19 cellular contexts compared by ENCODE assay signal in genomic region chr1:53722025-53722424, GRCh38. TPM values are rescaled to one million over a fixed set of nuclear protein-coding genes. Genes with fewer than 3 reads are reported as not detected.
DNase-seq lines count a peak whose midpoint lies in the region; ATAC-seq and TF ChIP-seq lines count a peak whose summit lies in the region.
"Had no signal": no experiment of that assay in that cellular context is flagged by ENCODE, and none has a peak within 500 bp of the region (broad histone marks: within the 10 kb centered on the region; RNA-seq: fewer than 3 reads in every experiment).

No MANE protein-coding gene starts in this region.

- H3K9me2 ChIP-seq in SK-N-SH = no peaks in the 10 kb centered on the region

- no peaks in the 10 kb centered on the region for H3K27me3 Mint-ChIP-seq in endothelial cell (ENCODE audit: unreplicated experiment)

- H3K9me3 Mint-ChIP-seq in endothelial cell (ENCODE audit: unreplicated experiment) = no peaks in the 10 kb centered on the region
- H3K9me3 Mint-ChIP-seq: CD14-positive monocyte; CD8-positive, alpha-beta T cell; H9 had no signal

- H3K4me3 ChIP-seq in SK-N-SH (ENCODE audit: low read depth in 2 of 2, low read length in 1 of 2) = no peak overlapping the region
- no peak overlapping the region for H3K4me3 ChIP-seq in cardiac fibroblast (replicated peaks in 1 of 2; ENCODE audit: low read depth in 2 of 2, low read length in 2 of 2)
- no peak overlapping the region for H3K4me3 ChIP-seq in fibroblast of mammary gland (ENCODE audit: control insufficient read depth, low read depth, low read length)
- no peak overlapping the region for H3K4me3 ChIP-seq in osteoblast (ENCODE audit: insufficient read depth, low read length)
- H3K4me3 ChIP-seq: A549, BLaER1, GM12878 had no signal

- no peak for DNase-seq in SK-N-SH
- peak; percentile 35 to 39 for DNase-seq in cardiac fibroblast (ENCODE audit: low read depth in 2 of 2)
- peak; percentile 55 for DNase-seq in fibroblast of mammary gland (ENCODE audit: low read depth)
- DNase-seq in osteoblast (ENCODE audit: insufficient read length, low spot score, missing footprints) = peak; percentile 31
- no peak for DNase-seq in midbrain (lab: John Stamatoyannopoulos, UW)
- DNase-seq in endothelial cell (ENCODE audit: low spot score) = no peak
- DNase-seq: Calu3; CD8-positive, alpha-beta T cell; DMS79 treated with DMSO at 0.1 percent for 48 hours; EL; H9 had no signal

- H3K27ac Mint-ChIP-seq in endothelial cell (ENCODE audit: unreplicated experiment) = no peak overlapping the region
- H3K27ac Mint-ChIP-seq: CD14-positive monocyte; CD8-positive, alpha-beta T cell; H9 had no signal

- H3K4me1 Mint-ChIP-seq in endothelial cell (ENCODE audit: unreplicated experiment) = no peaks in the 10 kb centered on the region
- H3K4me1 Mint-ChIP-seq: CD14-positive monocyte had no signal

- H3K9me3 ChIP-seq in SK-N-SH (no peaks in the 10 kb centered on the region), osteoblast (ENCODE audit: low read depth, low read length) (no peaks in the 10 kb centered on the region)
- H3K9me3 ChIP-seq: A549, BLaER1 had no signal

- POLR2A ChIA-PET in SK-N-SH (lab: Yijun Ruan, JAX) = no interaction called here

- H3K36me3 ChIP-seq in SK-N-SH (replicated peaks in 1 of 2; ENCODE audit: control insufficient read depth in 1 of 2, insufficient read depth in 2 of 2, low read length in 1 of 2) (no peaks in the 10 kb centered on the region), osteoblast (ENCODE audit: insufficient read depth, low read length) (no peaks in the 10 kb centered on the region)
- H3K36me3 ChIP-seq: BLaER1 had no signal

- TF ChIP-seq RAD21 in SK-N-SH (IDR thresholded peaks at IDR 0.05; ENCODE audit: low read length) = no peak

- no peaks in the 10 kb centered on the region; a peak in 1 of 4 replicates for H3K4me1 ChIP-seq in SK-N-SH (ENCODE audit: control insufficient read depth in 1 of 2, insufficient read depth in 2 of 2, low read depth in 1 of 2, low read length in 1 of 2)
- peaks cover 13% of the 10 kb centered on the region for H3K4me1 ChIP-seq in osteoblast (ENCODE audit: insufficient read depth, low read length)
- H3K4me1 ChIP-seq: A549, BLaER1 had no signal

- H3K4me3 Mint-ChIP-seq in endothelial cell (ENCODE audit: unreplicated experiment) = no peak overlapping the region
- H3K4me3 Mint-ChIP-seq: CD14-positive monocyte; CD8-positive, alpha-beta T cell; H9 had no signal

- no peak for TF ChIP-seq EP300 in SK-N-SH (IDR thresholded peaks at IDR 0.05; ENCODE audit: borderline replicate concordance in 1 of 2, low read depth in 1 of 2, low read length in 1 of 2)

- no peaks in the 10 kb centered on the region for H3F3A ChIP-seq in SK-N-SH (replicated peaks; ENCODE audit: insufficient read depth)

- WGBS in SK-N-SH (ENCODE audit: low lambda C conversion rate) = 44% methylated on average over 1 of the region's 1 CpG

- H4K20me1 ChIP-seq in SK-N-SH (ENCODE audit: insufficient read depth) (no peaks in the 10 kb centered on the region), osteoblast (ENCODE audit: insufficient read depth, low read length) (peaks cover 5% of the 10 kb centered on the region)
- H4K20me1 ChIP-seq: BLaER1 had no signal

- TF ChIP-seq CTCF in SK-N-SH (IDR thresholded peaks at IDR 0.05) = no peak
- no peak for TF ChIP-seq CTCF in cardiac fibroblast (IDR thresholded peaks at IDR 0.05; ENCODE audit: low read depth, low read length)
- no peak for TF ChIP-seq CTCF in fibroblast of mammary gland (conservative IDR thresholded peaks at IDR 0.05; ENCODE audit: control insufficient read depth, insufficient read depth, low read depth, low read length)
- TF ChIP-seq CTCF in osteoblast (IDR thresholded peaks at IDR 0.05; ENCODE audit: extremely low read depth, low read depth, low read length) = no peak
- TF ChIP-seq CTCF in endothelial cell (IDR thresholded peaks at IDR 0.05; ENCODE audit: unreplicated experiment) = no peak

- H3K27me3 ChIP-seq in SK-N-SH (ENCODE audit: insufficient read depth) (no peaks in the 10 kb centered on the region), osteoblast (ENCODE audit: insufficient read depth, low read length) (no peaks in the 10 kb centered on the region)
- H3K27me3 ChIP-seq: BLaER1 had no signal

- ATAC-seq in SK-N-SH treated with all-trans-retinoic acid at 6 μM for 48 hours (no peak), HG03565 (IDR thresholded peaks at IDR 0.05; ENCODE audit: unreplicated experiment) (no peak)
- ATAC-seq: A549; CD8-positive, alpha-beta T cell; GM12878 had no signal

- CTCF ChIA-PET in SK-N-SH (lab: Yijun Ruan, JAX) = interaction anchor here (1.0 to 1.8 kb wide), 4 partner anchors 9 to 238 kb away, joined by 3 to 5 read pairs (median 4); no protein-coding TSS in a partner anchor

- H3K9ac ChIP-seq in SK-N-SH = no peak overlapping the region
- H3K9ac ChIP-seq: BLaER1 had no signal

- H3K79me2 ChIP-seq in SK-N-SH (ENCODE audit: insufficient read depth) (no peaks in the 10 kb centered on the region), osteoblast (ENCODE audit: insufficient read depth, low read length) (peaks cover 17% of the 10 kb centered on the region)

- H3K4me2 ChIP-seq in SK-N-SH = no peak overlapping the region
- peak overlapping the region; percentile 21 for H3K4me2 ChIP-seq in osteoblast (ENCODE audit: insufficient read depth, low read length)
- H3K4me2 ChIP-seq: A549, BLaER1 had no signal

- no peaks in the 10 kb centered on the region for H3K36me3 Mint-ChIP-seq in endothelial cell (ENCODE audit: low read depth, unreplicated experiment)
- H3K36me3 Mint-ChIP-seq: CD14-positive monocyte; CD8-positive, alpha-beta T cell had no signal

- H2AFZ ChIP-seq in SK-N-SH (ENCODE audit: low read depth) (peak overlapping the region; percentile 46; the same call in 1 of the 2 replicates), osteoblast (ENCODE audit: low read length) (no peak overlapping the region)

- no peak overlapping the region for H3K27ac ChIP-seq in SK-N-SH (ENCODE audit: low read depth in 2 of 2, low read length in 1 of 2)
- H3K27ac ChIP-seq in osteoblast (ENCODE audit: low read depth, low read length) = peak overlapping the region; percentile 0
- H3K27ac ChIP-seq: 22Rv1, A549, BLaER1 had no signal

TF ChIP-seq in SK-N-SH, 30 proteins besides CTCF, POLR2A, EP300 and RAD21 (continues in another document):
- TF ChIP-seq RFX5 (IDR thresholded peaks at IDR 0.05; ENCODE audit: low read length) (no peak), RXRA (IDR thresholded peaks at IDR 0.05; ENCODE audit: borderline replicate concordance, low read depth) (no peak), MXI1 (IDR thresholded peaks at IDR 0.05; ENCODE audit: low read depth, low read length) (no peak), USF1 (IDR thresholded peaks at IDR 0.05; ENCODE audit: borderline replicate concordance, low read depth) (no peak), GABPA (IDR thresholded peaks at IDR 0.05; ENCODE audit: low read depth) (no peak), TAF1 (IDR thresholded peaks at IDR 0.05; ENCODE audit: borderline replicate concordance, low read depth, low read length) (no peak), NRF1 (IDR thresholded peaks at IDR 0.05; ENCODE audit: low read depth, low read length) (no peak), GATA2 (CRISPR knock-in tag; IDR thresholded peaks at IDR 0.05) (no peak), ELF1 (IDR thresholded peaks at IDR 0.05) (no peak)

TF ChIP-seq in SK-N-SH treated with all-trans-retinoic acid at 6 μM for 48 hours, 23 proteins besides CTCF, POLR2A, EP300 and RAD21:
- TF ChIP-seq CSDC2 (CRISPR knock-in tag; IDR thresholded peaks at IDR 0.05) (no peak), ZFP3 (CRISPR knock-in tag; IDR thresholded peaks at IDR 0.05) (no peak), TCF4 (CRISPR knock-in tag; IDR thresholded peaks at IDR 0.05; ENCODE audit: borderline replicate concordance) (no peak), CSRNP3 (CRISPR knock-in tag; IDR thresholded peaks at IDR 0.05) (no peak), BACH2 (CRISPR knock-in tag; IDR thresholded peaks at IDR 0.05; ENCODE audit: borderline replicate concordance) (no peak), ARNTL (CRISPR knock-in tag; IDR thresholded peaks at IDR 0.05; ENCODE audit: borderline replicate concordance, low read depth) (no peak), TOX (CRISPR knock-in tag; IDR thresholded peaks at IDR 0.05; ENCODE audit: borderline replicate concordance) (no peak), ZFP30 (CRISPR knock-in tag; IDR thresholded peaks at IDR 0.05) (no peak), ESRRG (CRISPR knock-in tag; IDR thresholded peaks at IDR 0.05) (no peak), OSR1 (CRISPR knock-in tag; IDR thresholded peaks at IDR 0.05) (no peak), PATZ1 (CRISPR knock-in tag; IDR thresholded peaks at IDR 0.05; ENCODE audit: borderline replicate concordance) (no peak), ZNF8 (CRISPR knock-in tag; IDR thresholded peaks at IDR 0.05) (no peak)

RNA-seq across cellular contexts. Expression of gene GLIS1, which starts 16.9 kb away (rescaled TPM):
- polyA plus RNA-seq in SK-N-SH (2012; rRNA removed) = 0.05 and 0.13 TPM in 2 replicates
- polyA plus RNA-seq in SK-N-SH (2012; cell fraction: cytosol; rRNA removed) = 0.06 and 0.09 TPM in 2 replicates
- 0.15 and 0.25 TPM in 2 replicates for polyA plus RNA-seq in SK-N-SH (2012; cell fraction: nucleus; rRNA removed)
- total RNA-seq in osteoblast = 2.4 and 2.9 TPM in 2 replicates
- not detected for total RNA-seq in endothelial cell (ENCODE audit: unreplicated experiment)
- total RNA-seq: Calu3; CD8-positive, alpha-beta T cell; GM12878; HT-29 had no signal
- polyA plus RNA-seq: CD14-positive monocyte, GM12878 had no signal

Comparison
In these comparisons a context has a peak if more than half of its experiments do, and no peak if none do; other contexts are left out.
1. DNase-seq: peak in cardiac fibroblast (2 of 2), fibroblast of mammary gland (single experiment) and osteoblast (single experiment); none in SK-N-SH (single experiment), midbrain (single experiment) and endothelial cell (single experiment).